In genomic region chr1:43007377-43008105, GRCh38 we compare ENCODE assay signal across 16 cellular contexts. TPM values are rescaled to one million over a fixed set of nuclear protein-coding genes. Genes with fewer than 3 reads are reported as not detected.
DNase-seq lines count a peak whose midpoint lies in the region; ATAC-seq and TF ChIP-seq lines count a peak whose summit lies in the region.
"Had no signal": no experiment of that assay in that cellular context is flagged by ENCODE, and none has a peak within 500 bp of the region (broad histone marks: within the 10 kb centered on the region; RNA-seq: fewer than 3 reads in every experiment).

No MANE protein-coding gene starts in this region.

- ATAC-seq in GM18909 (IDR thresholded peaks at IDR 0.05; ENCODE audit: poor library complexity, unreplicated experiment) = no peak
- no peak for ATAC-seq in GM19395 (IDR thresholded peaks at IDR 0.05; ENCODE audit: unreplicated experiment)

- peak overlapping the region; percentile 41; the same call in 1 of the 2 replicates for H3K4me3 ChIP-seq in HUES48 (ENCODE audit: low read depth, low read length)
- H3K4me3 ChIP-seq in skin epidermis = no peak overlapping the region
- H3K4me3 ChIP-seq: BLaER1 treated with 17β-estradiol and CSF1 and Interleukin-3, amounts not matched to agents 10 nM and 100 nM; SK-N-MC had no signal

- peaks cover 34% of the 10 kb centered on the region for H3K4me1 Mint-ChIP-seq in brain
- H3K4me1 Mint-ChIP-seq in osteocyte (ENCODE audit: unreplicated experiment) = peaks cover 16% of the 10 kb centered on the region

- no peaks in the 10 kb centered on the region for H3K36me3 ChIP-seq in HUES48 (ENCODE audit: control insufficient read depth, insufficient read depth, low read length)
- H3K36me3 ChIP-seq: BLaER1 treated with 17β-estradiol and CSF1 and Interleukin-3, amounts not matched to agents 10 nM and 100 nM; brain microvascular endothelial cell had no signal

- H3K4me1 ChIP-seq in HUES48 (ENCODE audit: control insufficient read depth, insufficient read depth, low read length) = peaks cover 38% of the 10 kb centered on the region

- H3K9ac ChIP-seq in HUES48 (ENCODE audit: low read depth, low read length) = peak overlapping the region; percentile 69
- H3K9ac ChIP-seq: BLaER1 treated with 17β-estradiol and CSF1 and Interleukin-3, amounts not matched to agents 10 nM and 100 nM had no signal

- H3K27me3 ChIP-seq in HUES48 (ENCODE audit: control insufficient read depth, insufficient read depth, low read length) = no peaks in the 10 kb centered on the region
- H3K27me3 ChIP-seq: BLaER1 treated with 17β-estradiol and CSF1 and Interleukin-3, amounts not matched to agents 10 nM and 100 nM; brain microvascular endothelial cell had no signal

- H3K27ac Mint-ChIP-seq in brain (peak overlapping the region in 3 of 5 experiments; percentile 29 to 97 (median 88)), osteocyte (ENCODE audit: unreplicated experiment) (no peak overlapping the region)

- H3K27ac ChIP-seq in HUES48 (ENCODE audit: low read depth, low read length) (peak overlapping the region; percentile 99), skin epidermis (peak overlapping the region; percentile 26 to 88 (median 76))
- H3K27ac ChIP-seq: BLaER1 treated with 17β-estradiol and CSF1 and Interleukin-3, amounts not matched to agents 10 nM and 100 nM; brain microvascular endothelial cell; SK-N-MC had no signal

- H3K4me3 Mint-ChIP-seq in brain (peak overlapping the region in 2 of 5 experiments; percentile 51 to 60), osteocyte (ENCODE audit: unreplicated experiment) (no peak overlapping the region)

- TF ChIP-seq CTCF in brain (conservative IDR thresholded peaks at IDR 0.05) (no peak), osteocyte (IDR thresholded peaks at IDR 0.05) (no peak)

- H3K9me3 ChIP-seq in HUES48 (ENCODE audit: control insufficient read depth, insufficient read depth, low read length) = no peaks in the 10 kb centered on the region
- H3K9me3 ChIP-seq: BLaER1 treated with 17β-estradiol and CSF1 and Interleukin-3, amounts not matched to agents 10 nM and 100 nM had no signal

- DNase-seq in kidney tubule cell (ENCODE audit: low spot score) (peak; percentile 8), Ammon's horn (ENCODE audit: low spot score) (no peak), osteocyte (ENCODE audit: extremely low spot score, unreplicated experiment) (no peak)
- DNase-seq: activated CD8-positive, alpha-beta memory T cell treated with anti-CD3 and anti-CD28 coated beads for 24 hours; activated gamma-delta T cell treated with Interleukin-2 at 50 U/mL for 16 hours; brain microvascular endothelial cell; EL; NCI-H2171 treated with DMSO at 0.1 percent for 48 hours; stimulated activated CD4-positive, alpha-beta T cell treated with anti-CD3 and anti-CD28 coated beads, Interleukin-1b, Interleukin-23, amount 100 ng/mL, for 48 hours had no signal

- H3K9me3 Mint-ChIP-seq in brain (no peaks in the 10 kb centered on the region), osteocyte (ENCODE audit: unreplicated experiment) (no peaks in the 10 kb centered on the region)

- H3K36me3 Mint-ChIP-seq in brain = no peaks in the 10 kb centered on the region
- no peaks in the 10 kb centered on the region for H3K36me3 Mint-ChIP-seq in osteocyte (ENCODE audit: unreplicated experiment)

- H3K27me3 Mint-ChIP-seq in brain = peaks cover 3% of the 10 kb centered on the region
- no peaks in the 10 kb centered on the region for H3K27me3 Mint-ChIP-seq in osteocyte (ENCODE audit: unreplicated experiment)

RNA-seq across cellular contexts. Expression of gene SLC2A1, which starts 48.9 kb away (rescaled TPM):
- 127 TPM for polyA plus RNA-seq in brain (ENCODE audit: insufficient read depth, low read depth, low replicate concordance)
- total RNA-seq in osteocyte = 200 and 236 TPM in 2 replicates
